18 cellular contexts compared by ENCODE assay signal in the genomic region with DNA sequence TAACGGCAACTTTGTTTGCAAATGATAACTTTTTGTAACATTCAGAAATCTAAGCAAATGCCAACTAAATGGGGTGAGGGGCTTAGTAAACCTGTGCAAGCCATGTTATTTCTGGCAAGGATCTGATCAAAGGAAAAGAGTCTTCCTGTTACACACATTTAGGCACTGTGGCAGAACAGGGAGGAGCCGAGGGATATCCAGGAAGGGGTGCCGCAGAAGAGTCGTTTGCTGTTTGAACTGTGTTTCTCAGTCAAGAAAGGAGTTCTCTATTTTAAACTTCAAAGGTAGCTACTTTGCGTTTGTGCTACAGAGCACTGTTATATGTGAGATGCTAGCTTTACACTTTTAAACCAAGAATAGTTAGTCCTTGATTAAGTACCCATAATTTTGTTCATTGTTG.
A peak's percentile ranks its signal among the peaks of the same experiment; 100 is the strongest.
DNase-seq lines count a peak whose midpoint lies in the region; ATAC-seq and TF ChIP-seq lines count a peak whose summit lies in the region.
"Had no signal": no experiment of that assay in that cellular context is flagged by ENCODE, and none has a peak within 500 bp of the region (broad histone marks: within the 10 kb centered on the region; RNA-seq: fewer than 3 reads in every experiment).

No MANE protein-coding gene starts in this region.

- H3K4me3 ChIP-seq in BLaER1 treated with 17β-estradiol and CSF1 and Interleukin-3, amounts not matched to agents 10 nM and 100 nM: no peak overlapping the region
- no peak overlapping the region for H3K4me3 ChIP-seq in naive thymus-derived CD4-positive, alpha-beta T cell (ENCODE audit: low read length)
- H3K4me3 ChIP-seq in upper lobe of right lung: no peak overlapping the region
- H3K4me3 ChIP-seq: A549, skin epidermis, upper lobe of left lung had no signal

- no peaks in the 10 kb centered on the region for H3K9me3 Mint-ChIP-seq in activated CD4-positive, alpha-beta memory T cell treated with anti-CD3 and anti-CD28 coated beads for 36 hours
- H3K9me3 Mint-ChIP-seq in activated CD4-positive, alpha-beta memory T cell treated with anti-CD3 and anti-CD28 coated beads, Interleukin-2, amount 10 ng/mL, durations not matched to agents 7 days and 5 days: peaks cover 1% of the 10 kb centered on the region
- H3K9me3 Mint-ChIP-seq in activated B cell treated with CpG ODN at 0.5 μM for 24 hours: no peaks in the 10 kb centered on the region
- peaks cover 0 to 2% (median 0%) of the 10 kb centered on the region in 11 donors for H3K9me3 Mint-ChIP-seq in naive thymus-derived CD4-positive, alpha-beta T cell
- no peaks in the 10 kb centered on the region for H3K9me3 Mint-ChIP-seq in activated T-helper 2 cell treated with anti-CD3 and anti-CD28 coated beads, Interferon-gamma antibody, Interleukin-2, Interleukin-4, amounts not matched to agents 10 μg/mL and 5 μg/mL and 100 μg/mL, durations not matched to agents 14 hours and 24 hours and 36 hours
- H3K9me3 Mint-ChIP-seq: brain had no signal

- intact Hi-C loops in activated CD4-positive, alpha-beta memory T cell treated with anti-CD3 and anti-CD28 coated beads for 36 hours (cut with micrococcal nuclease): loop anchor here (5.0 kb wide), 1 partner anchor 35 kb away; no protein-coding TSS in a partner anchor
- intact Hi-C loops in activated B cell treated with CpG ODN at 0.5 μM for 24 hours (cut with micrococcal nuclease): loop anchor here (1.0 to 5.0 kb wide), 3 partner anchors 13 to 90 kb away; no protein-coding TSS in a partner anchor
- intact Hi-C loops in naive thymus-derived CD4-positive, alpha-beta T cell (cut with micrococcal nuclease): loop anchor here (1.0 to 5.0 kb wide), 3 partner anchors 10 to 40 kb away; no protein-coding TSS in a partner anchor
- intact Hi-C loops in upper lobe of right lung (cut with DNase I): no loop called here
- intact Hi-C loops in activated T-helper 2 cell treated with anti-CD3 and anti-CD28 coated beads, Interferon-gamma antibody, Interleukin-2, Interleukin-4, amounts not matched to agents 10 μg/mL and 5 μg/mL and 100 μg/mL, durations not matched to agents 14 hours and 24 hours and 36 hours (cut with micrococcal nuclease): no loop called here

- no peak overlapping the region for H3K9ac ChIP-seq in BLaER1 treated with 17β-estradiol and CSF1 and Interleukin-3, amounts not matched to agents 10 nM and 100 nM
- H3K9ac ChIP-seq: SK-N-SH had no signal

- H3K9me3 ChIP-seq in BLaER1 treated with 17β-estradiol and CSF1 and Interleukin-3, amounts not matched to agents 10 nM and 100 nM (replicated peaks in 1 of 11): no peaks in the 10 kb centered on the region
- no peaks in the 10 kb centered on the region for H3K9me3 ChIP-seq in naive thymus-derived CD4-positive, alpha-beta T cell (ENCODE audit: control insufficient read depth in 2 of 3, low read length in 3 of 3)
- H3K9me3 ChIP-seq in upper lobe of right lung: no peaks in the 10 kb centered on the region
- H3K9me3 ChIP-seq: A549, SK-N-SH, upper lobe of left lung had no signal

- no peaks in the 10 kb centered on the region for H3K27me3 Mint-ChIP-seq in activated CD4-positive, alpha-beta memory T cell treated with anti-CD3 and anti-CD28 coated beads for 36 hours
- H3K27me3 Mint-ChIP-seq in activated CD4-positive, alpha-beta memory T cell treated with anti-CD3 and anti-CD28 coated beads, Interleukin-2, amount 10 ng/mL, durations not matched to agents 7 days and 5 days: peaks cover 1% of the 10 kb centered on the region
- no peaks in the 10 kb centered on the region for H3K27me3 Mint-ChIP-seq in activated B cell treated with CpG ODN at 0.5 μM for 24 hours
- H3K27me3 Mint-ChIP-seq in naive thymus-derived CD4-positive, alpha-beta T cell: no peaks in the 10 kb centered on the region
- H3K27me3 Mint-ChIP-seq in activated T-helper 2 cell treated with anti-CD3 and anti-CD28 coated beads, Interferon-gamma antibody, Interleukin-2, Interleukin-4, amounts not matched to agents 10 μg/mL and 5 μg/mL and 100 μg/mL, durations not matched to agents 14 hours and 24 hours and 36 hours (ENCODE audit: low read depth): no peaks in the 10 kb centered on the region
- H3K27me3 Mint-ChIP-seq: brain had no signal

- peak overlapping the region; percentile 16 for H3K27ac Mint-ChIP-seq in activated CD4-positive, alpha-beta memory T cell treated with anti-CD3 and anti-CD28 coated beads for 36 hours
- no peak overlapping the region for H3K27ac Mint-ChIP-seq in activated CD4-positive, alpha-beta memory T cell treated with anti-CD3 and anti-CD28 coated beads, Interleukin-2, amount 10 ng/mL, durations not matched to agents 7 days and 5 days
- peak overlapping the region; percentile 59 for H3K27ac Mint-ChIP-seq in activated B cell treated with CpG ODN at 0.5 μM for 24 hours
- peak overlapping the region; percentile 60 to 95 (median 88) for H3K27ac Mint-ChIP-seq in naive thymus-derived CD4-positive, alpha-beta T cell
- no peak overlapping the region for H3K27ac Mint-ChIP-seq in activated T-helper 2 cell treated with anti-CD3 and anti-CD28 coated beads, Interferon-gamma antibody, Interleukin-2, Interleukin-4, amounts not matched to agents 10 μg/mL and 5 μg/mL and 100 μg/mL, durations not matched to agents 14 hours and 24 hours and 36 hours
- H3K27ac Mint-ChIP-seq: brain had no signal

- no peak for ATAC-seq in activated B cell treated with CpG ODN at 0.5 μM for 24 hours (ENCODE audit: low read depth)
- peak; percentile 45 for ATAC-seq in naive thymus-derived CD4-positive, alpha-beta T cell
- ATAC-seq in upper lobe of right lung: no peak
- ATAC-seq: A549 had no signal

- POLR2A ChIA-PET in activated CD4-positive, alpha-beta memory T cell treated with anti-CD3 and anti-CD28 coated beads for 36 hours (lab: Charles Lee): no interaction called here
- POLR2A ChIA-PET in activated CD4-positive, alpha-beta memory T cell treated with anti-CD3 and anti-CD28 coated beads, Interleukin-2, amount 10 ng/mL, durations not matched to agents 7 days and 5 days (lab: Charles Lee): interaction anchor here (1.3 kb wide), 1 partner anchor 9 kb away, joined by 3 read pairs; no protein-coding TSS in a partner anchor
- POLR2A ChIA-PET in activated B cell treated with CpG ODN at 0.5 μM for 24 hours (lab: Charles Lee): interaction anchor here (1.4 to 1.9 kb wide), 2 partner anchors 8 to 13 kb away, joined by 3 to 4 read pairs; no protein-coding TSS in a partner anchor
- POLR2A ChIA-PET in naive thymus-derived CD4-positive, alpha-beta T cell (lab: Charles Lee): interaction anchor here (0.7 to 2.8 kb wide), 7 partner anchors 10 to 213 kb away, joined by 3 to 20 read pairs (median 4); no protein-coding TSS in a partner anchor

- H3K36me3 ChIP-seq in BLaER1 treated with 17β-estradiol and CSF1 and Interleukin-3, amounts not matched to agents 10 nM and 100 nM: no peaks in the 10 kb centered on the region
- H3K36me3 ChIP-seq in naive thymus-derived CD4-positive, alpha-beta T cell (ENCODE audit: control insufficient read depth in 2 of 3, insufficient read depth in 3 of 3, low read length in 3 of 3): no peaks in the 10 kb centered on the region
- no peaks in the 10 kb centered on the region for H3K36me3 ChIP-seq in upper lobe of right lung
- H3K36me3 ChIP-seq: upper lobe of left lung had no signal

- H3K4me1 Mint-ChIP-seq in activated CD4-positive, alpha-beta memory T cell treated with anti-CD3 and anti-CD28 coated beads for 36 hours (ENCODE audit: low read depth): peaks cover 35% of the 10 kb centered on the region
- peaks cover 32% of the 10 kb centered on the region for H3K4me1 Mint-ChIP-seq in activated CD4-positive, alpha-beta memory T cell treated with anti-CD3 and anti-CD28 coated beads, Interleukin-2, amount 10 ng/mL, durations not matched to agents 7 days and 5 days
- H3K4me1 Mint-ChIP-seq in activated B cell treated with CpG ODN at 0.5 μM for 24 hours: peaks cover 32% of the 10 kb centered on the region
- H3K4me1 Mint-ChIP-seq in naive thymus-derived CD4-positive, alpha-beta T cell: peaks cover 20 to 85% (median 70%) of the 10 kb centered on the region in 7 donors
- peaks cover 28% of the 10 kb centered on the region for H3K4me1 Mint-ChIP-seq in activated T-helper 2 cell treated with anti-CD3 and anti-CD28 coated beads, Interferon-gamma antibody, Interleukin-2, Interleukin-4, amounts not matched to agents 10 μg/mL and 5 μg/mL and 100 μg/mL, durations not matched to agents 14 hours and 24 hours and 36 hours (ENCODE audit: low read depth)
- H3K4me1 Mint-ChIP-seq: brain had no signal

- no peak for DNase-seq in activated CD4-positive, alpha-beta memory T cell treated with anti-CD3 and anti-CD28 coated beads for 36 hours
- DNase-seq in activated CD4-positive, alpha-beta memory T cell treated with anti-CD3 and anti-CD28 coated beads, Interleukin-2, amount 10 ng/mL, durations not matched to agents 7 days and 5 days: no peak
- no peak for DNase-seq in activated B cell treated with CpG ODN at 0.5 μM for 24 hours
- DNase-seq in naive thymus-derived CD4-positive, alpha-beta T cell: peak in 7 of 9 donors; percentile 5 to 46 (median 29)
- DNase-seq in NCI-H446 treated with DMSO at 0.1 percent for 48 hours (lab: John Stamatoyannopoulos, UW): no peak
- no peak for DNase-seq in upper lobe of right lung
- no peak for DNase-seq in activated T-helper 2 cell treated with anti-CD3 and anti-CD28 coated beads, Interferon-gamma antibody, Interleukin-2, Interleukin-4, amounts not matched to agents 10 μg/mL and 5 μg/mL and 100 μg/mL, durations not matched to agents 14 hours and 24 hours and 36 hours (ENCODE audit: low spot score)
- DNase-seq: activated gamma-delta T cell treated with Interleukin-2 at 50 U/mL for 16 hours, EL, foreskin melanocyte, NCI-H146, NCI-H82, SK-N-SH, upper lobe of left lung had no signal

- H3K4me3 Mint-ChIP-seq in activated CD4-positive, alpha-beta memory T cell treated with anti-CD3 and anti-CD28 coated beads for 36 hours: no peak overlapping the region
- H3K4me3 Mint-ChIP-seq in activated CD4-positive, alpha-beta memory T cell treated with anti-CD3 and anti-CD28 coated beads, Interleukin-2, amount 10 ng/mL, durations not matched to agents 7 days and 5 days: no peak overlapping the region
- H3K4me3 Mint-ChIP-seq in activated B cell treated with CpG ODN at 0.5 μM for 24 hours: no peak overlapping the region
- H3K4me3 Mint-ChIP-seq in naive thymus-derived CD4-positive, alpha-beta T cell: peak overlapping the region; percentile 42 to 79 (median 64)
- H3K4me3 Mint-ChIP-seq in activated T-helper 2 cell treated with anti-CD3 and anti-CD28 coated beads, Interferon-gamma antibody, Interleukin-2, Interleukin-4, amounts not matched to agents 10 μg/mL and 5 μg/mL and 100 μg/mL, durations not matched to agents 14 hours and 24 hours and 36 hours (ENCODE audit: low read depth): no peak overlapping the region
- H3K4me3 Mint-ChIP-seq: brain had no signal

- peaks cover 12 to 72% (median 14%) of the 10 kb centered on the region in 10 experiments; a peak in 18 of 20 replicates for H3K4me1 ChIP-seq in BLaER1 treated with 17β-estradiol and CSF1 and Interleukin-3, amounts not matched to agents 10 nM and 100 nM
- H3K4me1 ChIP-seq in naive thymus-derived CD4-positive, alpha-beta T cell (ENCODE audit: control insufficient read depth in 2 of 2, insufficient read depth in 2 of 2, low read length in 2 of 2): peaks cover 0 to 26% of the 10 kb centered on the region in 2 donors
- H3K4me1 ChIP-seq in upper lobe of right lung: peaks cover 11% of the 10 kb centered on the region

- H4K20me1 ChIP-seq in BLaER1 treated with 17β-estradiol and CSF1 and Interleukin-3, amounts not matched to agents 10 nM and 100 nM: no peaks in the 10 kb centered on the region

- no peaks in the 10 kb centered on the region for H3K36me3 Mint-ChIP-seq in activated CD4-positive, alpha-beta memory T cell treated with anti-CD3 and anti-CD28 coated beads for 36 hours
- peaks cover 3% of the 10 kb centered on the region for H3K36me3 Mint-ChIP-seq in activated CD4-positive, alpha-beta memory T cell treated with anti-CD3 and anti-CD28 coated beads, Interleukin-2, amount 10 ng/mL, durations not matched to agents 7 days and 5 days (ENCODE audit: low read depth)
- no peaks in the 10 kb centered on the region for H3K36me3 Mint-ChIP-seq in activated B cell treated with CpG ODN at 0.5 μM for 24 hours (ENCODE audit: low read depth)
- peaks cover 0 to 7% (median 0%) of the 10 kb centered on the region in 5 donors for H3K36me3 Mint-ChIP-seq in naive thymus-derived CD4-positive, alpha-beta T cell
- peaks cover 6% of the 10 kb centered on the region for H3K36me3 Mint-ChIP-seq in activated T-helper 2 cell treated with anti-CD3 and anti-CD28 coated beads, Interferon-gamma antibody, Interleukin-2, Interleukin-4, amounts not matched to agents 10 μg/mL and 5 μg/mL and 100 μg/mL, durations not matched to agents 14 hours and 24 hours and 36 hours (ENCODE audit: low read depth)
- H3K36me3 Mint-ChIP-seq: brain had no signal

- CTCF ChIA-PET in activated CD4-positive, alpha-beta memory T cell treated with anti-CD3 and anti-CD28 coated beads for 36 hours (lab: Charles Lee): no interaction called here
- CTCF ChIA-PET in activated CD4-positive, alpha-beta memory T cell treated with anti-CD3 and anti-CD28 coated beads, Interleukin-2, amount 10 ng/mL, durations not matched to agents 7 days and 5 days (lab: Charles Lee): interaction anchor here (1.2 kb wide), 1 partner anchor 10 kb away, joined by 3 read pairs; no protein-coding TSS in a partner anchor
- CTCF ChIA-PET in activated B cell treated with CpG ODN at 0.5 μM for 24 hours (lab: Charles Lee): interaction anchor here (1.5 kb wide), 1 partner anchor 88 kb away, joined by 4 read pairs; no protein-coding TSS in a partner anchor
- CTCF ChIA-PET in naive thymus-derived CD4-positive, alpha-beta T cell (lab: Charles Lee): no interaction called here

- TF ChIP-seq CTCF in activated B cell treated with CpG ODN at 0.5 μM for 24 hours (IDR thresholded peaks at IDR 0.05) (no peak), upper lobe of right lung (IDR thresholded peaks at IDR 0.05) (no peak)

- peak overlapping the region; percentile 13 to 86 (median 54) for H3K4me2 ChIP-seq in BLaER1 treated with 17β-estradiol and CSF1 and Interleukin-3, amounts not matched to agents 10 nM and 100 nM
- H3K4me2 ChIP-seq: A549, SK-N-SH had no signal

- H3K27ac ChIP-seq in BLaER1 treated with 17β-estradiol and CSF1 and Interleukin-3, amounts not matched to agents 10 nM and 100 nM: peak overlapping the region in 2 of 11 experiments; percentile 2 to 25; a peak in 3 of 22 replicates
- H3K27ac ChIP-seq in naive thymus-derived CD4-positive, alpha-beta T cell (ENCODE audit: low read depth, low read length): peak overlapping the region; percentile 48
- H3K27ac ChIP-seq in upper lobe of right lung: no peak overlapping the region
- H3K27ac ChIP-seq: A549 had no signal

- H3K27me3 ChIP-seq in BLaER1 treated with 17β-estradiol and CSF1 and Interleukin-3, amounts not matched to agents 10 nM and 100 nM: no peaks in the 10 kb centered on the region
- H3K27me3 ChIP-seq in naive thymus-derived CD4-positive, alpha-beta T cell (ENCODE audit: control insufficient read depth in 2 of 2, insufficient read depth in 2 of 2, low read length in 2 of 2): no peaks in the 10 kb centered on the region
- H3K27me3 ChIP-seq in upper lobe of right lung: no peaks in the 10 kb centered on the region
- H3K27me3 ChIP-seq: upper lobe of left lung had no signal

Comparison
In these comparisons a context has a peak if more than half of its experiments do, and no peak if none do; other contexts are left out.
1. H3K27ac Mint-ChIP-seq: peak in activated CD4-positive, alpha-beta memory T cell treated with anti-CD3 and anti-CD28 coated beads for 36 hours (single experiment), activated B cell treated with CpG ODN at 0.5 μM for 24 hours (single experiment) and naive thymus-derived CD4-positive, alpha-beta T cell (9 of 9); none in activated CD4-positive, alpha-beta memory T cell treated with anti-CD3 and anti-CD28 coated beads, Interleukin-2, amount 10 ng/mL, durations not matched to agents 7 days and 5 days (single experiment) and activated T-helper 2 cell treated with anti-CD3 and anti-CD28 coated beads, Interferon-gamma antibody, Interleukin-2, Interleukin-4, amounts not matched to agents 10 μg/mL and 5 μg/mL and 100 μg/mL, durations not matched to agents 14 hours and 24 hours and 36 hours (single experiment).
2. CTCF ChIA-PET loops: an anchor here in activated CD4-positive, alpha-beta memory T cell treated with anti-CD3 and anti-CD28 coated beads, Interleukin-2, amount 10 ng/mL, durations not matched to agents 7 days and 5 days (1.2 kb wide) and activated B cell treated with CpG ODN at 0.5 μM for 24 hours (1.5 kb wide); none called in activated CD4-positive, alpha-beta memory T cell treated with anti-CD3 and anti-CD28 coated beads for 36 hours and naive thymus-derived CD4-positive, alpha-beta T cell.
3. DNase-seq: peak in naive thymus-derived CD4-positive, alpha-beta T cell (7 of 9); none in activated CD4-positive, alpha-beta memory T cell treated with anti-CD3 and anti-CD28 coated beads for 36 hours (single experiment), activated CD4-positive, alpha-beta memory T cell treated with anti-CD3 and anti-CD28 coated beads, Interleukin-2, amount 10 ng/mL, durations not matched to agents 7 days and 5 days (single experiment), activated B cell treated with CpG ODN at 0.5 μM for 24 hours (single experiment), NCI-H446 treated with DMSO at 0.1 percent for 48 hours (single experiment), upper lobe of right lung (single experiment) and activated T-helper 2 cell treated with anti-CD3 and anti-CD28 coated beads, Interferon-gamma antibody, Interleukin-2, Interleukin-4, amounts not matched to agents 10 μg/mL and 5 μg/mL and 100 μg/mL, durations not matched to agents 14 hours and 24 hours and 36 hours (single experiment).
4. H3K4me3 Mint-ChIP-seq: peak in naive thymus-derived CD4-positive, alpha-beta T cell (10 of 10); none in activated CD4-positive, alpha-beta memory T cell treated with anti-CD3 and anti-CD28 coated beads for 36 hours (single experiment), activated CD4-positive, alpha-beta memory T cell treated with anti-CD3 and anti-CD28 coated beads, Interleukin-2, amount 10 ng/mL, durations not matched to agents 7 days and 5 days (single experiment), activated B cell treated with CpG ODN at 0.5 μM for 24 hours (single experiment) and activated T-helper 2 cell treated with anti-CD3 and anti-CD28 coated beads, Interferon-gamma antibody, Interleukin-2, Interleukin-4, amounts not matched to agents 10 μg/mL and 5 μg/mL and 100 μg/mL, durations not matched to agents 14 hours and 24 hours and 36 hours (single experiment).
5. intact Hi-C loops: an anchor here in activated CD4-positive, alpha-beta memory T cell treated with anti-CD3 and anti-CD28 coated beads for 36 hours (5.0 kb wide), activated B cell treated with CpG ODN at 0.5 μM for 24 hours (1.0 to 5.0 kb wide) and naive thymus-derived CD4-positive, alpha-beta T cell (1.0 to 5.0 kb wide); none called in upper lobe of right lung and activated T-helper 2 cell treated with anti-CD3 and anti-CD28 coated beads, Interferon-gamma antibody, Interleukin-2, Interleukin-4, amounts not matched to agents 10 μg/mL and 5 μg/mL and 100 μg/mL, durations not matched to agents 14 hours and 24 hours and 36 hours.